In genomic region chr3:176663819-176664218, GRCh38 we compare ENCODE assay signal across 8 cellular contexts.
DNase-seq lines count a peak whose midpoint lies in the region; ATAC-seq lines count a peak whose summit lies in the region.

No MANE protein-coding gene starts in this region.

- intact Hi-C loops in sciatic nerve (cut with DNase I): no loop called here

- H3K27me3 ChIP-seq in MG63: no peaks in the 10 kb centered on the region

- no peaks in the 10 kb centered on the region for H3K9me3 ChIP-seq in MG63

- H3K36me3 ChIP-seq in MG63: no peaks in the 10 kb centered on the region

- ATAC-seq in sciatic nerve (peak; percentile 69), GM19023 (IDR thresholded peaks at IDR 0.05; ENCODE audit: unreplicated experiment) (no peak), GM19328 (IDR thresholded peaks at IDR 0.05; ENCODE audit: unreplicated experiment) (no peak)

- H3K4me3 ChIP-seq in MG63: no peak overlapping the region

- DNase-seq in EH (ENCODE audit: low read depth) (peak; percentile 79), MG63 (peak; percentile 1), SHP77 (lab: John Stamatoyannopoulos, UW) (peak; percentile 56 to 59), fibroblast of the conjunctiva (ENCODE audit: low read depth) (peak; percentile 68), sciatic nerve (ENCODE audit: low spot score) (no peak)
- DNase-seq in activated CD4-positive, alpha-beta T cell treated with anti-CD3 and anti-CD28 coated beads, Interleukin-2, amount 50 U/mL, for 1 hour: no peak

Comparison
In these comparisons a context has a peak if more than half of its experiments do, and no peak if none do; other contexts are left out.
1. DNase-seq: peak in EH (single experiment), MG63 (single experiment), SHP77 (2 of 2) and fibroblast of the conjunctiva (single experiment); none in sciatic nerve (single experiment) and activated CD4-positive, alpha-beta T cell treated with anti-CD3 and anti-CD28 coated beads, Interleukin-2, amount 50 U/mL, for 1 hour (single experiment).